ENCODE assay signal across 21 cellular contexts in the genomic region with DNA sequence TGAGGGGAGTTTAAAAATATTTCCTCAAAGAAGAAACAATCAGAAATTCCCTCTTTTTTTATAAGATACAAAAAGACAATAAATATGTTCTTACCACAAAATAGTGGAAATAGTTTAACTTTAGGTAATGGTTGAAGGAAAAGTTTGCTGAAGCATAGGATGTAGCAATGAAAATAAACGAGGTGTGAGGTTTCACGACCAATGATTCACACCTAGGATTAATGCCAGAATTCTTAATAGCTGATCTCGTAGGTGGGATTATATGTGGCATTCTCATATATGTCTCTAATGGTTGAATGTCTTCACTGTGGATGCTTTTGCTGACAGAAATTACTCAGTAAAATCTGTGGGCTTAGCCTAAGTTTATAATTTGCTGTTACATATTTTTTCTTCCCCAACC.
DNase-seq lines count a peak whose midpoint lies in the region; ATAC-seq, FAIRE-seq and TF ChIP-seq lines count a peak whose summit lies in the region.
"Had no signal": no experiment of that assay in that cellular context is flagged by ENCODE, and none has a peak within 500 bp of the region (broad histone marks: within the 10 kb centered on the region; RNA-seq: fewer than 3 reads in every experiment).

No MANE protein-coding gene starts in this region.

- ATAC-seq in GM18517 (IDR thresholded peaks at IDR 0.05; ENCODE audit: unreplicated experiment) = no peak

- intact Hi-C loops in lower leg skin (cut with DNase I; ENCODE audit: low total_unique reads) = no loop called here
- intact Hi-C loops in posterior cingulate gyrus (cut with DNase I) = no loop called here

- DNase-seq in A172 (ENCODE audit: low spot score) = peak; percentile 29
- DNase-seq in HT1080 (ENCODE audit: low read depth) = peak; percentile 46
- DNase-seq in bronchial epithelial cell (ENCODE audit: low read depth) = peak; percentile 0
- DNase-seq in lower leg skin (ENCODE audit: low spot score in 2 of 2) = no peak
- no peak for DNase-seq in SKM-1 treated with dmso at 0.1 percent for 144 hours (lab: John Stamatoyannopoulos, UW; ENCODE audit: unreplicated experiment)
- DNase-seq in posterior cingulate gyrus = no peak
- DNase-seq: Calu3; CD4-positive, alpha-beta T cell; H7; NCI-H1105; NCI-H2081; NCI-H2171 treated with DMSO at 0.1 percent for 48 hours; NCI-H510A; NCI-H748 treated with DMSO at 0.1 percent for 48 hours; NK-92 treated with Interleukin-12 subunit alpha and Interleukin-12 subunit beta, amount 100 ng/mL, for 24 hours; Right ventricle myocardium superior; SK-N-SH had no signal

- TF ChIP-seq POLR2A in lower leg skin (IDR thresholded peaks at IDR 0.05) = no peak

- no peak for FAIRE-seq in bronchial epithelial cell (lab: Jason Lieb, UNC)
- FAIRE-seq: A204.1, GM12892, GM18507 had no signal

- 54 to 57% methylated on average over 3 of the region's 3 CpGs for WGBS in lower leg skin, 2 donors

- no peaks in the 10 kb centered on the region for H3K27me3 ChIP-seq in bronchial epithelial cell (ENCODE audit: control insufficient read depth, insufficient read depth, low read length)

- H3K4me3 ChIP-seq in bronchial epithelial cell (ENCODE audit: low read depth, low read length) (no peak overlapping the region), lower leg skin (ENCODE audit: low read depth, poor library complexity, severe bottlenecking) (peak overlapping the region; percentile 6)

- H3K36me3 ChIP-seq in bronchial epithelial cell (ENCODE audit: control insufficient read depth, insufficient read depth, low read length) = no peaks in the 10 kb centered on the region

- TF ChIP-seq CTCF in bronchial epithelial cell (IDR thresholded peaks at IDR 0.05; ENCODE audit: insufficient read depth, low read length, severe bottlenecking) (no peak), lower leg skin (IDR thresholded peaks at IDR 0.05) (no peak)

Comparison
In these comparisons a context has a peak if more than half of its experiments do, and no peak if none do; other contexts are left out.
1. DNase-seq: peak in A172 (single experiment), HT1080 (single experiment) and bronchial epithelial cell (single experiment); none in lower leg skin (0 of 2), SKM-1 treated with dmso at 0.1 percent for 144 hours (single experiment) and posterior cingulate gyrus (0 of 10).